Comparison of ENCODE assay signal across 21 cellular contexts in the genomic region with DNA sequence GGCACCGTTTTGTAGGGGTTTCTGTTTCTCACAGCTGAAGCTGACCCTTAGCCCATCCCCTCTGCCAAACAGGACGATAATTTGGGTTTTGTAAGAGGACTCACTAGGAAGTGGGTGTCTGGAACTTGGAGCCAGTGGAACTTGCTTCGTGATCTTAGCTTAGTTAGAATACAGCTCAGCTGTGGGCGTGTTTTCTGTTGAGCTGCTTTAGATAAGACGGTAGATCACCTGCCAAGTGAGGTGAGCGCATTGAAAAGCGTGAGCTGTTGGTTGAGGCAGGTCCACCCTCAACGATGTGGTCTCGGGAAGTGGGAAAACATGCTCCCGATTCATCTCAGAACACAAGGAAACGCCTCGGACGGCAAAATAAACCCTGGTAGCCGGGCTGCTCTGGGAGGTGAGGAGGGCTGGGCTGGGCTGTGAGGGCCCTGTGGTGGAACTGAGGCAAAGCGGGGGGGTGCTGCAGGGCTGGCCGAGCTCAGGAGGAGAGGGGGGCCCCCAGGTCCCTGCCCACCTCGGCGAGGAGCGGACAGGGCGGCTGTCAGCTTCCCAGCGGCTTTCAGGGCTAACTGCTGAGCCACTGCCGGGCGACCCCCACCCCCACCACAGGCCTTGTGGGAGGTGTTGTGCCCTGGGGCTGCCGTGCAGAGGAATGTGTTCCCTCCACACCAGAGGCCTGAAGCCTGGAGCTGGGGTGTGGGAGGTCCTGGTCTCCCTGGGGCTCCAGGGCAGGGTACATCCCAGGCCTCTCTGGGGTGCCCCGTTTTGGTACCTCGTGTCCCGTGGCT. TPM values are rescaled to one million over a fixed set of nuclear protein-coding genes. Genes with fewer than 3 reads are reported as not detected.
DNase-seq lines count a peak whose midpoint lies in the region; ATAC-seq, FAIRE-seq and TF ChIP-seq lines count a peak whose summit lies in the region.
"Had no signal": no experiment of that assay in that cellular context is flagged by ENCODE, and none has a peak within 500 bp of the region (broad histone marks: within the 10 kb centered on the region; RNA-seq: fewer than 3 reads in every experiment).

No MANE protein-coding gene starts in this region.

- H3K4me1 Mint-ChIP-seq in activated naive CD8-positive, alpha-beta T cell treated with anti-CD3 and anti-CD28 coated beads for 36 hours, result peaks cover 31% of the 10 kb centered on the region
- H3K4me1 Mint-ChIP-seq in activated naive CD8-positive, alpha-beta T cell treated with anti-CD3 and anti-CD28 coated beads, Interleukin-2, amount 50 U/mL, for 24 hours, result peaks cover 25% of the 10 kb centered on the region
- peaks cover 36 to 43% (median 38%) of the 10 kb centered on the region in 3 donors for H3K4me1 Mint-ChIP-seq in T-cell
- peaks cover 9 to 40% (median 34%) of the 10 kb centered on the region in 7 donors for H3K4me1 Mint-ChIP-seq in naive thymus-derived CD4-positive, alpha-beta T cell
- peaks cover 35% of the 10 kb centered on the region for H3K4me1 Mint-ChIP-seq in activated T-cell treated with anti-CD3 and anti-CD28 coated beads, Interleukin-2, amount 50 U/mL, for 4 hours (ENCODE audit: low read depth)

- H3K4me3 ChIP-seq in naive thymus-derived CD4-positive, alpha-beta T cell (ENCODE audit: low read length), result no peak overlapping the region
- no peak overlapping the region for H3K4me3 ChIP-seq in Peyer's patch
- H3K4me3 ChIP-seq: SJSA1, tibial artery had no signal

- H3K4me3 Mint-ChIP-seq in activated naive CD8-positive, alpha-beta T cell treated with anti-CD3 and anti-CD28 coated beads for 36 hours, result no peak overlapping the region
- no peak overlapping the region for H3K4me3 Mint-ChIP-seq in activated naive CD8-positive, alpha-beta T cell treated with anti-CD3 and anti-CD28 coated beads, Interleukin-2, amount 50 U/mL, for 24 hours
- H3K4me3 Mint-ChIP-seq in T-cell, result peak overlapping the region; percentile 21 to 63 (median 21)
- H3K4me3 Mint-ChIP-seq in naive thymus-derived CD4-positive, alpha-beta T cell, result peak overlapping the region; percentile 1 to 68 (median 42)
- no peak overlapping the region for H3K4me3 Mint-ChIP-seq in activated T-cell treated with anti-CD3 and anti-CD28 coated beads, Interleukin-2, amount 50 U/mL, for 4 hours
- H3K4me3 Mint-ChIP-seq: brain, H9, nephron progenitor cell had no signal

- peak; percentile 23 for FAIRE-seq in GM12891 (lab: Jason Lieb, UNC)
- FAIRE-seq: colon had no signal

- peaks cover 19% of the 10 kb centered on the region for H3K27me3 Mint-ChIP-seq in activated naive CD8-positive, alpha-beta T cell treated with anti-CD3 and anti-CD28 coated beads for 36 hours
- H3K27me3 Mint-ChIP-seq in activated naive CD8-positive, alpha-beta T cell treated with anti-CD3 and anti-CD28 coated beads, Interleukin-2, amount 50 U/mL, for 24 hours, result peaks cover 6% of the 10 kb centered on the region
- peaks cover 0 to 8% of the 10 kb centered on the region in 2 donors for H3K27me3 Mint-ChIP-seq in T-cell
- peaks cover 0 to 9% (median 0%) of the 10 kb centered on the region in 5 donors for H3K27me3 Mint-ChIP-seq in naive thymus-derived CD4-positive, alpha-beta T cell
- H3K27me3 Mint-ChIP-seq in activated T-cell treated with anti-CD3 and anti-CD28 coated beads, Interleukin-2, amount 50 U/mL, for 4 hours (ENCODE audit: low read depth), result peaks cover 7% of the 10 kb centered on the region
- H3K27me3 Mint-ChIP-seq: CD4-positive, CD25-positive, alpha-beta regulatory T cell had no signal

- H3K27ac Mint-ChIP-seq in activated naive CD8-positive, alpha-beta T cell treated with anti-CD3 and anti-CD28 coated beads for 36 hours, result peak overlapping the region; percentile 51
- H3K27ac Mint-ChIP-seq in activated naive CD8-positive, alpha-beta T cell treated with anti-CD3 and anti-CD28 coated beads, Interleukin-2, amount 50 U/mL, for 24 hours, result no peak overlapping the region
- peak overlapping the region; percentile 46 to 61 for H3K27ac Mint-ChIP-seq in T-cell
- H3K27ac Mint-ChIP-seq in naive thymus-derived CD4-positive, alpha-beta T cell, result peak overlapping the region in 7 of 9 donors; percentile 54 to 79 (median 74)
- H3K27ac Mint-ChIP-seq: brain, H9, nephron progenitor cell had no signal

- TF ChIP-seq POLR2A in GM12891 (IDR thresholded peaks at IDR 0.05; ENCODE audit: low read depth, low read length) (no peak), Peyer's patch (IDR thresholded peaks at IDR 0.05) (no peak)

- H3K4me1 ChIP-seq in naive thymus-derived CD4-positive, alpha-beta T cell (ENCODE audit: control insufficient read depth in 2 of 2, insufficient read depth in 2 of 2, low read length in 2 of 2), result peaks cover 3 to 35% of the 10 kb centered on the region in 2 donors
- no peaks in the 10 kb centered on the region for H3K4me1 ChIP-seq in Peyer's patch
- H3K4me1 ChIP-seq: SJSA1, tibial artery had no signal

- no peak for DNase-seq in activated naive CD8-positive, alpha-beta T cell treated with anti-CD3 and anti-CD28 coated beads for 36 hours
- no peak for DNase-seq in activated naive CD8-positive, alpha-beta T cell treated with anti-CD3 and anti-CD28 coated beads, Interleukin-2, amount 50 U/mL, for 24 hours
- DNase-seq in GM12891 (ENCODE audit: insufficient read length, low spot score) (no peak), T-cell (no peak), Peyer's patch (no peak), RWPE1 (ENCODE audit: low spot score) (no peak)
- no peak for DNase-seq in naive thymus-derived CD4-positive, alpha-beta T cell
- DNase-seq in activated T-cell treated with anti-CD3 and anti-CD28 coated beads, Interleukin-2, amount 50 U/mL, for 4 hours, result no peak
- DNase-seq: CD4-positive, CD25-positive, alpha-beta regulatory T cell; DMS153; GDM1; H9; Kasumi-1; NCI-H1105; NCI-H524 treated with DMSO at 0.1 percent for 48 hours; nephron progenitor cell; stimulated activated CD4-positive, alpha-beta T cell treated with anti-CD3 and anti-CD28 coated beads, Interleukin-2, amount 100 ng/mL, for 24 hours; tibial artery had no signal

- no peak overlapping the region for H3K27ac ChIP-seq in naive thymus-derived CD4-positive, alpha-beta T cell (ENCODE audit: low read depth, low read length)
- no peak overlapping the region for H3K27ac ChIP-seq in Peyer's patch
- no peak overlapping the region for H3K27ac ChIP-seq in RWPE1
- H3K27ac ChIP-seq: SJSA1, tibial artery had no signal

- CTCF ChIA-PET in T-cell (lab: Charles Lee) (interaction anchor here (0.6 to 0.9 kb wide), 2 partner anchors 12 to 19 kb away, joined by 3 read pairs; no protein-coding TSS in a partner anchor), RWPE1 (lab: Yijun Ruan, JAX) (no interaction called here)
- CTCF ChIA-PET in naive thymus-derived CD4-positive, alpha-beta T cell (lab: Charles Lee), result interaction anchor here (0.6 to 1.0 kb wide), 2 partner anchors 14 to 520 kb away, joined by 3 read pairs; no protein-coding TSS in a partner anchor

- POLR2A ChIA-PET in T-cell (lab: Charles Lee) (no interaction called here), RWPE1 (lab: Yijun Ruan, JAX; ENCODE audit: low non-redundant PET) (no interaction called here)
- POLR2A ChIA-PET in naive thymus-derived CD4-positive, alpha-beta T cell (lab: Charles Lee), result interaction anchor here (0.9 to 2.1 kb wide), 3 partner anchors 9 to 14 kb away, joined by 4 to 13 read pairs (median 4); no protein-coding TSS in a partner anchor

- no peak for ATAC-seq in activated naive CD8-positive, alpha-beta T cell treated with anti-CD3 and anti-CD28 coated beads, Interleukin-2, amount 50 U/mL, for 24 hours
- no peak for ATAC-seq in T-cell (replicated peaks in 1 of 4)
- no peak for ATAC-seq in naive thymus-derived CD4-positive, alpha-beta T cell
- no peak for ATAC-seq in activated T-cell treated with anti-CD3 and anti-CD28 coated beads, Interleukin-2, amount 50 U/mL, for 4 hours

- intact Hi-C loops in naive thymus-derived CD4-positive, alpha-beta T cell (cut with micrococcal nuclease), result no loop called here

- no peaks in the 10 kb centered on the region for H3K27me3 ChIP-seq in naive thymus-derived CD4-positive, alpha-beta T cell (ENCODE audit: control insufficient read depth in 2 of 2, insufficient read depth in 2 of 2, low read length in 2 of 2)
- H3K27me3 ChIP-seq in Peyer's patch, result no peaks in the 10 kb centered on the region

- no peaks in the 10 kb centered on the region for H3K36me3 Mint-ChIP-seq in activated naive CD8-positive, alpha-beta T cell treated with anti-CD3 and anti-CD28 coated beads for 36 hours
- H3K36me3 Mint-ChIP-seq in activated naive CD8-positive, alpha-beta T cell treated with anti-CD3 and anti-CD28 coated beads, Interleukin-2, amount 50 U/mL, for 24 hours (ENCODE audit: low read depth), result no peaks in the 10 kb centered on the region
- H3K36me3 Mint-ChIP-seq in T-cell, result no peaks in the 10 kb centered on the region
- H3K36me3 Mint-ChIP-seq in naive thymus-derived CD4-positive, alpha-beta T cell, result no peaks in the 10 kb centered on the region
- H3K36me3 Mint-ChIP-seq in activated T-cell treated with anti-CD3 and anti-CD28 coated beads, Interleukin-2, amount 50 U/mL, for 4 hours (ENCODE audit: insufficient read depth), result no peaks in the 10 kb centered on the region
- H3K36me3 Mint-ChIP-seq: brain; CD4-positive, CD25-positive, alpha-beta regulatory T cell had no signal

- TF ChIP-seq CTCF in Peyer's patch (IDR thresholded peaks at IDR 0.05) (no peak), RWPE1 (conservative IDR thresholded peaks at IDR 0.05; ENCODE audit: low read depth) (no peak)

- no peaks in the 10 kb centered on the region for H3K9me3 Mint-ChIP-seq in activated naive CD8-positive, alpha-beta T cell treated with anti-CD3 and anti-CD28 coated beads for 36 hours
- no peaks in the 10 kb centered on the region for H3K9me3 Mint-ChIP-seq in activated naive CD8-positive, alpha-beta T cell treated with anti-CD3 and anti-CD28 coated beads, Interleukin-2, amount 50 U/mL, for 24 hours
- H3K9me3 Mint-ChIP-seq in T-cell, result no peaks in the 10 kb centered on the region
- H3K9me3 Mint-ChIP-seq in naive thymus-derived CD4-positive, alpha-beta T cell, result no peaks in the 10 kb centered on the region
- H3K9me3 Mint-ChIP-seq in activated T-cell treated with anti-CD3 and anti-CD28 coated beads, Interleukin-2, amount 50 U/mL, for 4 hours, result no peaks in the 10 kb centered on the region
- H3K9me3 Mint-ChIP-seq: nephron progenitor cell had no signal

- no peaks in the 10 kb centered on the region for H3K9me3 ChIP-seq in naive thymus-derived CD4-positive, alpha-beta T cell (ENCODE audit: control insufficient read depth in 2 of 3, low read length in 3 of 3)
- no peaks in the 10 kb centered on the region for H3K9me3 ChIP-seq in Peyer's patch
- H3K9me3 ChIP-seq: SJSA1, tibial artery had no signal

- H3K36me3 ChIP-seq in naive thymus-derived CD4-positive, alpha-beta T cell (ENCODE audit: control insufficient read depth in 2 of 3, insufficient read depth in 3 of 3, low read length in 3 of 3), result no peaks in the 10 kb centered on the region
- H3K36me3 ChIP-seq in Peyer's patch, result no peaks in the 10 kb centered on the region
- H3K36me3 ChIP-seq: SJSA1, tibial artery had no signal

RNA-seq across cellular contexts. Expression of a gene that starts 30.6 kb away (rescaled TPM):
- 10 to 100 TPM; 54.2 to 59.2 TPM for total RNA-seq in activated naive CD8-positive, alpha-beta T cell treated with anti-CD3 and anti-CD28 coated beads for 36 hours
- 18.0 TPM for polyA plus RNA-seq in GM12891 (2012; ENCODE audit: low read depth, missing spikeins)
- total RNA-seq in T-cell, result 10 to 100 TPM; 14.6 to 28.9 (median 26.4) TPM
- 10 to 100 TPM; 19.3 to 27.1 (median 21.1) TPM for total RNA-seq in naive thymus-derived CD4-positive, alpha-beta T cell
- 10 to 100 TPM; 16.9 to 29.0 TPM for polyA plus RNA-seq in naive thymus-derived CD4-positive, alpha-beta T cell
- total RNA-seq in Peyer's patch, result 10 to 100 TPM in 2 of 4 donors, 1 to 10 TPM in 2; 8.9 to 47.0 (median 12.2) TPM
- 10 to 100 TPM; 85.3 to 92.5 (median 89.0) TPM for total RNA-seq in activated T-cell treated with anti-CD3 and anti-CD28 coated beads, Interleukin-2, amount 50 U/mL, for 4 hours

RNA-seq across cellular contexts. Expression of a gene that starts 30.8 kb away (rescaled TPM):
- 10 to 100 TPM; 32.4 to 34.8 TPM for total RNA-seq in activated naive CD8-positive, alpha-beta T cell treated with anti-CD3 and anti-CD28 coated beads for 36 hours
- polyA plus RNA-seq in GM12891 (2012; ENCODE audit: low read depth, missing spikeins), result 11.1 TPM
- total RNA-seq in T-cell (10 to 100 TPM; 41.9 to 58.6 (median 49.0) TPM), Peyer's patch (10 to 100 TPM; 18.7 to 78.4 (median 32.2) TPM)
- total RNA-seq in naive thymus-derived CD4-positive, alpha-beta T cell, result 10 to 100 TPM; 33.2 to 54.8 (median 50.6) TPM
- polyA plus RNA-seq in naive thymus-derived CD4-positive, alpha-beta T cell, result 10 to 100 TPM in 1 of 2 donors, 1 to 10 TPM in 1; 8.8 to 15.6 TPM
- 10 to 100 TPM; 71.4 to 83.5 (median 72.8) TPM for total RNA-seq in activated T-cell treated with anti-CD3 and anti-CD28 coated beads, Interleukin-2, amount 50 U/mL, for 4 hours

Comparison
In these comparisons a context has a peak if more than half of its experiments do, and no peak if none do; other contexts are left out.
1. H3K4me3 Mint-ChIP-seq: peak in T-cell (3 of 3) and naive thymus-derived CD4-positive, alpha-beta T cell (10 of 10); none in activated naive CD8-positive, alpha-beta T cell treated with anti-CD3 and anti-CD28 coated beads for 36 hours (single experiment), activated naive CD8-positive, alpha-beta T cell treated with anti-CD3 and anti-CD28 coated beads, Interleukin-2, amount 50 U/mL, for 24 hours (single experiment) and activated T-cell treated with anti-CD3 and anti-CD28 coated beads, Interleukin-2, amount 50 U/mL, for 4 hours (single experiment).